13 cellular contexts compared by ENCODE assay signal in genomic region chr13:91312324-91312723, GRCh38. TPM values are rescaled to one million over a fixed set of nuclear protein-coding genes. Genes with fewer than 3 reads are reported as not detected.
A peak's percentile ranks its signal among the peaks of the same experiment; 100 is the strongest.
DNase-seq lines count a peak whose midpoint lies in the region; ATAC-seq lines count a peak whose summit lies in the region.
"Had no signal": no experiment of that assay in that cellular context is flagged by ENCODE, and none has a peak within 500 bp of the region (broad histone marks: within the 10 kb centered on the region; RNA-seq: fewer than 3 reads in every experiment).

No MANE protein-coding gene starts in this region.

- intact Hi-C loops in left colon (cut with DNase I, micrococcal nuclease), result loop anchor here in 1 of 2 donors (10.0 kb wide), 1 partner anchor 412 kb away; no protein-coding TSS in a partner anchor
- intact Hi-C loops in left ventricle myocardium superior (cut with micrococcal nuclease), result no loop called here

- DNase-seq in DMS53 (lab: John Stamatoyannopoulos, UW) (peak; percentile 0), DMS53 treated with DMSO at 0.1 percent for 48 hours (lab: John Stamatoyannopoulos, UW; ENCODE audit: unreplicated experiment) (no peak), NAMALWA (ENCODE audit: low spot score) (peak; percentile 21), left colon (no peak), left ventricle myocardium superior (no peak), SW 1271 (lab: John Stamatoyannopoulos, UW) (no peak)
- DNase-seq: activated CD8-positive, alpha-beta memory T cell treated with anti-CD3 and anti-CD28 coated beads for 24 hours; kidney; NCI-H187; NCI-H510A treated with DMSO at 0.1 percent for 48 hours had no signal

- ATAC-seq in HG02642 (IDR thresholded peaks at IDR 0.05; ENCODE audit: poor library complexity, unreplicated experiment), result peak; percentile 32
- peak; percentile 56 for ATAC-seq in left colon
- ATAC-seq in left ventricle myocardium superior, result no peak
- no peak for ATAC-seq in HG02884 (IDR thresholded peaks at IDR 0.05; ENCODE audit: unreplicated experiment)
- ATAC-seq: Panc1 had no signal

RNA-seq across cellular contexts. Expression of gene MIR17HG, which starts 35.2 kb away (rescaled TPM):
- total RNA-seq in left colon, result 1 to 10 TPM; 1.4 to 3.3 TPM
- total RNA-seq in left ventricle myocardium superior, result 1.7 TPM

Comparison
In these comparisons a context has a peak if more than half of its experiments do, and no peak if none do; other contexts are left out.
1. DNase-seq: peak in DMS53 (single experiment) and NAMALWA (single experiment); none in DMS53 treated with DMSO at 0.1 percent for 48 hours (single experiment), left colon (0 of 2), left ventricle myocardium superior (single experiment) and SW 1271 (0 of 2).
2. ATAC-seq: peak in HG02642 (single experiment) and left colon (single experiment); none in left ventricle myocardium superior (single experiment) and HG02884 (single experiment).